In genomic region chr20:58650181-58650775, GRCh38 we compare ENCODE assay signal across 8 cellular contexts. TPM values are rescaled to one million over a fixed set of nuclear protein-coding genes. Genes with fewer than 3 reads are reported as not detected.
DNase-seq lines count a peak whose midpoint lies in the region; ATAC-seq and TF ChIP-seq lines count a peak whose summit lies in the region.

No MANE protein-coding gene starts in this region.

- H3K27ac ChIP-seq in CD8-positive, alpha-beta T cell (ENCODE audit: low read depth, low read length), result peak overlapping the region; percentile 92
- H3K27ac ChIP-seq in right lobe of liver, result peak overlapping the region; percentile 93 to 95 (median 94)

- TF ChIP-seq CTCF in CD8-positive, alpha-beta T cell (IDR thresholded peaks at IDR 0.05), result no peak
- peak; percentile 54 for TF ChIP-seq CTCF in HFF-Myc (IDR thresholded peaks at IDR 0.05; ENCODE audit: low read depth, low read length, missing control alignments)
- no peak for TF ChIP-seq CTCF in right lobe of liver (IDR thresholded peaks at IDR 0.05)

- ATAC-seq in CD8-positive, alpha-beta T cell, result peak; percentile 4
- ATAC-seq in right lobe of liver, result peak; percentile 10 to 40 (median 31)
- ATAC-seq in stimulated activated naive CD8-positive, alpha-beta T cell treated with anti-CD3 and anti-CD28 coated beads, Interleukin-15, amount 100 ng/mL, for 72 hours, result peak; percentile 39

- no peaks in the 10 kb centered on the region for H3K27me3 Mint-ChIP-seq in CD8-positive, alpha-beta T cell (ENCODE audit: low read depth)
- peaks cover 3% of the 10 kb centered on the region for H3K27me3 Mint-ChIP-seq in T-helper 2 cell treated with Interferon-gamma antibody and Interleukin-4, amounts not matched to agents 5 μg/mL and 100 μg/mL, for 36 hours (ENCODE audit: low read depth)
- no peaks in the 10 kb centered on the region for H3K27me3 Mint-ChIP-seq in stimulated activated naive CD8-positive, alpha-beta T cell treated with anti-CD3 and anti-CD28 coated beads, Interleukin-15, amount 100 ng/mL, for 72 hours

- peaks cover 23% of the 10 kb centered on the region for H3K36me3 Mint-ChIP-seq in CD8-positive, alpha-beta T cell
- peaks cover 20% of the 10 kb centered on the region for H3K36me3 Mint-ChIP-seq in T-helper 2 cell treated with Interferon-gamma antibody and Interleukin-4, amounts not matched to agents 5 μg/mL and 100 μg/mL, for 36 hours (ENCODE audit: low read depth)

- peak in 4 of 7 experiments; percentile 16 to 60 (median 53) for DNase-seq in CD8-positive, alpha-beta T cell
- DNase-seq in HFF-Myc (ENCODE audit: extremely low read depth, low read depth) (no peak), right lobe of liver (peak; percentile 53 to 67 (median 59)), occipital lobe (lab: John Stamatoyannopoulos, UW) (no peak), NCI-H2081 (lab: John Stamatoyannopoulos, UW) (no peak)
- DNase-seq in T-helper 2 cell treated with Interferon-gamma antibody and Interleukin-4, amounts not matched to agents 5 μg/mL and 100 μg/mL, for 36 hours (ENCODE audit: low spot score), result peak; percentile 51
- peak; percentile 37 for DNase-seq in central memory CD4-positive, alpha-beta T cell
- DNase-seq in stimulated activated naive CD8-positive, alpha-beta T cell treated with anti-CD3 and anti-CD28 coated beads, Interleukin-15, amount 100 ng/mL, for 72 hours, result peak; percentile 62 to 64

- TF ChIP-seq POLR2A in right lobe of liver (IDR thresholded peaks at IDR 0.05), result no peak

- H3K4me3 ChIP-seq in CD8-positive, alpha-beta T cell (ENCODE audit: low read depth, low read length), result peak overlapping the region; percentile 86
- H3K4me3 ChIP-seq in HFF-Myc (replicated peaks; ENCODE audit: low read depth, low read length) (peak overlapping the region; percentile 86), right lobe of liver (peak overlapping the region; percentile 95 to 97 (median 96))

- 0% methylated on average over 12 of the region's 62 CpGs for WGBS in right lobe of liver (ENCODE audit: insufficient coverage, low coverage, low lambda C conversion rate, missing lambda C conversion rate)

- H3K4me3 Mint-ChIP-seq in CD8-positive, alpha-beta T cell, result peak overlapping the region; percentile 99
- peak overlapping the region; percentile 89 for H3K4me3 Mint-ChIP-seq in T-helper 2 cell treated with Interferon-gamma antibody and Interleukin-4, amounts not matched to agents 5 μg/mL and 100 μg/mL, for 36 hours
- H3K4me3 Mint-ChIP-seq in stimulated activated naive CD8-positive, alpha-beta T cell treated with anti-CD3 and anti-CD28 coated beads, Interleukin-15, amount 100 ng/mL, for 72 hours, result peak overlapping the region; percentile 89 to 100

- intact Hi-C loops in CD8-positive, alpha-beta T cell (cut with DNase I, micrococcal nuclease), result loop anchor here (1.0 to 10.0 kb wide), 21 partner anchors 42 to 1298 kb away; partner anchors contain the start of genes ATP5F1E (in 2 of the 2), RAE1 (in 2 of the 2), ANKRD60 (in 1 of the 2) and GNAS (in 1 of the 2)
- intact Hi-C loops in right lobe of liver (cut with DNase I), result no loop called here

- CTCF ChIA-PET in CD8-positive, alpha-beta T cell (lab: Charles Lee), result interaction anchor here (0.6 to 3.5 kb wide), 14 partner anchors 9 to 413 kb away, joined by 3 to 16 read pairs (median 4); partner anchors contain the start of gene NPEPL1

- no peaks in the 10 kb centered on the region for H3K36me3 ChIP-seq in CD8-positive, alpha-beta T cell (ENCODE audit: insufficient read depth, low read length)
- H3K36me3 ChIP-seq in right lobe of liver, result no peaks in the 10 kb centered on the region

- peaks cover 20% of the 10 kb centered on the region for H3K4me1 Mint-ChIP-seq in CD8-positive, alpha-beta T cell (ENCODE audit: low read depth)
- H3K4me1 Mint-ChIP-seq in T-helper 2 cell treated with Interferon-gamma antibody and Interleukin-4, amounts not matched to agents 5 μg/mL and 100 μg/mL, for 36 hours (ENCODE audit: low read depth), result peaks cover 9% of the 10 kb centered on the region
- H3K4me1 Mint-ChIP-seq in stimulated activated naive CD8-positive, alpha-beta T cell treated with anti-CD3 and anti-CD28 coated beads, Interleukin-15, amount 100 ng/mL, for 72 hours, result peaks cover 21% of the 10 kb centered on the region

- no peaks in the 10 kb centered on the region for H3K27me3 ChIP-seq in CD8-positive, alpha-beta T cell (ENCODE audit: insufficient read depth, low read length)
- no peaks in the 10 kb centered on the region for H3K27me3 ChIP-seq in right lobe of liver

- POLR2A ChIA-PET in CD8-positive, alpha-beta T cell (lab: Charles Lee), result interaction anchor here (0.6 to 3.5 kb wide), 16 partner anchors 10 to 1263 kb away, joined by 3 to 39 read pairs (median 4); partner anchors contain the start of genes GNAS, NPEPL1 and VAPB

- H3K27ac Mint-ChIP-seq in CD8-positive, alpha-beta T cell, result peak overlapping the region; percentile 99
- peak overlapping the region; percentile 98 for H3K27ac Mint-ChIP-seq in T-helper 2 cell treated with Interferon-gamma antibody and Interleukin-4, amounts not matched to agents 5 μg/mL and 100 μg/mL, for 36 hours
- H3K27ac Mint-ChIP-seq in stimulated activated naive CD8-positive, alpha-beta T cell treated with anti-CD3 and anti-CD28 coated beads, Interleukin-15, amount 100 ng/mL, for 72 hours, result peak overlapping the region; percentile 100

- H3K4me1 ChIP-seq in CD8-positive, alpha-beta T cell (ENCODE audit: insufficient read depth, low read length), result peaks cover 23% of the 10 kb centered on the region
- peaks cover 0 to 15% (median 4%) of the 10 kb centered on the region in 4 donors for H3K4me1 ChIP-seq in right lobe of liver

- no peaks in the 10 kb centered on the region for H3K9me3 Mint-ChIP-seq in CD8-positive, alpha-beta T cell
- H3K9me3 Mint-ChIP-seq in T-helper 2 cell treated with Interferon-gamma antibody and Interleukin-4, amounts not matched to agents 5 μg/mL and 100 μg/mL, for 36 hours, result no peaks in the 10 kb centered on the region
- no peaks in the 10 kb centered on the region for H3K9me3 Mint-ChIP-seq in stimulated activated naive CD8-positive, alpha-beta T cell treated with anti-CD3 and anti-CD28 coated beads, Interleukin-15, amount 100 ng/mL, for 72 hours

- H3K9me3 ChIP-seq in CD8-positive, alpha-beta T cell (ENCODE audit: low read length), result no peaks in the 10 kb centered on the region
- no peaks in the 10 kb centered on the region for H3K9me3 ChIP-seq in right lobe of liver

RNA-seq across cellular contexts. Expression of gene STX16, which starts 0.8 kb away (rescaled TPM):
- total RNA-seq in CD8-positive, alpha-beta T cell, result 100 to 1,000 TPM; 161 to 177 TPM
- 10 to 100 TPM; 18.1 to 25.3 (median 22.2) TPM for total RNA-seq in right lobe of liver
- 33.2 TPM for total RNA-seq in occipital lobe

RNA-seq across cellular contexts. Expression of gene NPEPL1, which starts 42.3 kb away (rescaled TPM):
- total RNA-seq in CD8-positive, alpha-beta T cell, result 10 to 100 TPM; 46.9 to 58.3 TPM
- total RNA-seq in right lobe of liver (10 to 100 TPM in 5 of 6 experiments, 1 to 10 TPM in 1; 7.7 to 13.9 (median 10.1) TPM), occipital lobe (7.5 TPM)

Comparison
In these comparisons a context has a peak if more than half of its experiments do, and no peak if none do; other contexts are left out.
1. DNase-seq: peak in CD8-positive, alpha-beta T cell (4 of 7), T-helper 2 cell treated with Interferon-gamma antibody and Interleukin-4, amounts not matched to agents 5 μg/mL and 100 μg/mL, for 36 hours (single experiment), central memory CD4-positive, alpha-beta T cell (single experiment), right lobe of liver (3 of 3) and stimulated activated naive CD8-positive, alpha-beta T cell treated with anti-CD3 and anti-CD28 coated beads, Interleukin-15, amount 100 ng/mL, for 72 hours (2 of 2); none in HFF-Myc (single experiment), occipital lobe (single experiment) and NCI-H2081 (0 of 2).
2. intact Hi-C loops: an anchor here in CD8-positive, alpha-beta T cell (1.0 to 10.0 kb wide); none called in right lobe of liver.
3. Peak in every context shown above with its lines, with median percentiles within 50 percentile points of each other: ATAC-seq, H3K4me3 ChIP-seq, H3K27ac Mint-ChIP-seq and H3K4me3 Mint-ChIP-seq.